In genomic region chr5:78506296-78507049, GRCh38 we compare ENCODE assay signal across 12 cellular contexts.
DNase-seq lines count a peak whose midpoint lies in the region; ATAC-seq and TF ChIP-seq lines count a peak whose summit lies in the region.
"Had no signal": no experiment of that assay in that cellular context is flagged by ENCODE, and none has a peak within 500 bp of the region (broad histone marks: within the 10 kb centered on the region; RNA-seq: fewer than 3 reads in every experiment).

No MANE protein-coding gene starts in this region.

- peaks cover 52% of the 10 kb centered on the region for H3F3A ChIP-seq in GM23248 (ENCODE audit: insufficient read depth)
- peaks cover 24% of the 10 kb centered on the region for H3F3A ChIP-seq in smooth muscle cell (ENCODE audit: low read depth)

- CTCF ChIA-PET in mammary epithelial cell (lab: Charles Lee; ENCODE audit: low non-redundant PET) = no interaction called here

- TF ChIP-seq CTCF in mammary epithelial cell (conservative IDR thresholded peaks at IDR 0.05 in 1 of 2, IDR thresholded peaks at IDR 0.05 in 1 of 2; ENCODE audit: extremely low read depth in 1 of 2, insufficient read depth in 1 of 2, low read depth in 1 of 2, low read length in 2 of 2) (no peak), left lung (IDR thresholded peaks at IDR 0.05) (no peak), smooth muscle cell (IDR thresholded peaks at IDR 0.05; ENCODE audit: borderline replicate concordance, insufficient read depth, poor library complexity, severe bottlenecking) (no peak)

- H3K4me2 ChIP-seq in GM23248 (ENCODE audit: unreplicated experiment) (peak overlapping the region; percentile 9), mammary epithelial cell (ENCODE audit: insufficient read depth, low read depth, low read length) (no peak overlapping the region), smooth muscle cell (no peak overlapping the region)

- H3K9ac ChIP-seq in GM23248 (peak overlapping the region; percentile 39), mammary epithelial cell (ENCODE audit: insufficient read depth, low read length) (no peak overlapping the region), smooth muscle cell (ENCODE audit: low read depth) (peak overlapping the region; percentile 67)

- H2AFZ ChIP-seq in GM23248 (no peak overlapping the region), mammary epithelial cell (ENCODE audit: low read depth, low read length) (no peak overlapping the region), smooth muscle cell (ENCODE audit: low read depth) (no peak overlapping the region)

- DNase-seq in GM23248 (peak; percentile 70), mammary epithelial cell (no peak), left lung (no peak), smooth muscle cell (lab: John Stamatoyannopoulos, UW; ENCODE audit: unreplicated experiment) (no peak), NCI-H82 treated with DMSO at 0.1 percent for 48 hours (lab: John Stamatoyannopoulos, UW; ENCODE audit: unreplicated experiment) (no peak), NCI-H1417 treated with DMSO at 0.1 percent for 48 hours (lab: John Stamatoyannopoulos, UW) (no peak), SJCRH30 (no peak)
- DNase-seq: activated naive CD4-positive, alpha-beta T cell treated with anti-CD3 and anti-CD28 coated beads, Interleukin-2, amount 10 ng/mL, durations not matched to agents 7 days and 5 days; DMS53; NCI-H2171; occipital lobe had no signal

- H3K27ac ChIP-seq in GM23248 (peak overlapping the region; percentile 49), mammary epithelial cell (ENCODE audit: insufficient read depth, low read depth, low read length) (peak overlapping the region; percentile 96), left lung (peak overlapping the region; percentile 68 to 78), smooth muscle cell (ENCODE audit: low read depth) (peak overlapping the region; percentile 94), SJCRH30 (no peak overlapping the region)

- intact Hi-C loops in mammary epithelial cell (cut with micrococcal nuclease) = no loop called here
- intact Hi-C loops in left lung (cut with DNase I) = no loop called here

- in situ Hi-C loops in GM23248 (cut with MboI) = no loop called here
- in situ Hi-C loops in mammary epithelial cell (cut with MboI; ENCODE audit: low sequenced_read_pairs in 2 of 2) = no loop called here

- dilution Hi-C loops in mammary epithelial cell (cut with HindIII; ENCODE audit: low sequenced_read_pairs) = no loop called here

- no peaks in the 10 kb centered on the region for H3K27me3 ChIP-seq in GM23248 (replicated peaks; ENCODE audit: insufficient read depth)
- no peaks in the 10 kb centered on the region for H3K27me3 ChIP-seq in mammary epithelial cell (ENCODE audit: insufficient read depth, low read length)
- H3K27me3 ChIP-seq in left lung = no peaks in the 10 kb centered on the region
- no peaks in the 10 kb centered on the region for H3K27me3 ChIP-seq in smooth muscle cell (ENCODE audit: low read depth)
- no peaks in the 10 kb centered on the region for H3K27me3 ChIP-seq in SJCRH30

- H3K4me3 ChIP-seq in GM23248 (no peak overlapping the region), mammary epithelial cell (replicated peaks in 1 of 3; ENCODE audit: insufficient read depth in 1 of 3, low read depth in 2 of 3, low read length in 3 of 3) (no peak overlapping the region), left lung (peak overlapping the region in 1 of 2 donors; percentile 71), smooth muscle cell (no peak overlapping the region), SJCRH30 (no peak overlapping the region)

- H3K4me1 ChIP-seq in GM23248 (ENCODE audit: insufficient read depth) = peaks cover 76% of the 10 kb centered on the region
- H3K4me1 ChIP-seq in mammary epithelial cell (ENCODE audit: insufficient read depth, low read length) = peaks cover 50% of the 10 kb centered on the region
- peaks cover 29 to 96% of the 10 kb centered on the region in 2 donors for H3K4me1 ChIP-seq in left lung
- H3K4me1 ChIP-seq in smooth muscle cell (ENCODE audit: low read depth) = peaks cover 34% of the 10 kb centered on the region
- peaks cover 46% of the 10 kb centered on the region for H3K4me1 ChIP-seq in SJCRH30

- H3K79me2 ChIP-seq in GM23248 (ENCODE audit: insufficient read depth) (0 out of 2 replicates have a peak, but pooled peaks cover 10% of the 10 kb centered on the region), mammary epithelial cell (ENCODE audit: insufficient read depth, low read length) (peaks cover 86% of the 10 kb centered on the region), smooth muscle cell (ENCODE audit: low read depth) (peaks cover 20% of the 10 kb centered on the region)

- H3K9me3 ChIP-seq in GM23248 (ENCODE audit: low read depth) = no peaks in the 10 kb centered on the region
- H3K9me3 ChIP-seq in mammary epithelial cell (replicated peaks; ENCODE audit: insufficient read depth, low read length) = no peaks in the 10 kb centered on the region
- no peaks in the 10 kb centered on the region for H3K9me3 ChIP-seq in left lung
- no peaks in the 10 kb centered on the region for H3K9me3 ChIP-seq in smooth muscle cell (replicated peaks; ENCODE audit: low read depth)
- no peaks in the 10 kb centered on the region for H3K9me3 ChIP-seq in SJCRH30 (replicated peaks)

- H3K36me3 ChIP-seq in GM23248 (ENCODE audit: low read depth) (no peaks in the 10 kb centered on the region), mammary epithelial cell (ENCODE audit: insufficient read depth, low read length) (peaks cover 8% of the 10 kb centered on the region), left lung (peaks cover 0 to 24% of the 10 kb centered on the region in 2 donors), smooth muscle cell (ENCODE audit: low read depth) (no peaks in the 10 kb centered on the region), SJCRH30 (no peaks in the 10 kb centered on the region)

- BruUV-seq in mammary epithelial cell (replicated peaks; lab: Mats Ljungman, UMichigan) = no TSS peak

- WGBS in GM23248 (ENCODE audit: low coverage in 1 of 2, low lambda C conversion rate in 2 of 2, missing lambda C conversion rate in 2 of 2), 2 experiments = 57 to 64% methylated on average over 2 of the region's 2 CpGs
- 100% methylated on average over 2 of the region's 2 CpGs for WGBS in mammary epithelial cell (ENCODE audit: low coverage, missing lambda C conversion rate)
- 61% methylated on average over 2 of the region's 2 CpGs for WGBS in smooth muscle cell (ENCODE audit: low lambda C conversion rate)

- no peaks in the 10 kb centered on the region for H4K20me1 ChIP-seq in GM23248 (ENCODE audit: insufficient read depth)
- H4K20me1 ChIP-seq in mammary epithelial cell (ENCODE audit: insufficient read depth, low read length) = no peaks in the 10 kb centered on the region
- peaks cover 13% of the 10 kb centered on the region for H4K20me1 ChIP-seq in smooth muscle cell (ENCODE audit: low read depth)

- no peaks in the 10 kb centered on the region for H3K9me2 ChIP-seq in GM23248 (ENCODE audit: insufficient read depth)

- ATAC-seq in left lung = no peak
- ATAC-seq in HG03039 (IDR thresholded peaks at IDR 0.05; ENCODE audit: unreplicated experiment) = no peak
